11 cellular contexts compared by ENCODE assay signal in genomic region chr11:31803813-31804438, GRCh38. TPM values are rescaled to one million over a fixed set of nuclear protein-coding genes. Genes with fewer than 3 reads are reported as not detected.
DNase-seq lines count a peak whose midpoint lies in the region; ATAC-seq and TF ChIP-seq lines count a peak whose summit lies in the region.
"Had no signal": no experiment of that assay in that cellular context is flagged by ENCODE, and none has a peak within 500 bp of the region (broad histone marks: within the 10 kb centered on the region; RNA-seq: fewer than 3 reads in every experiment).

No MANE protein-coding gene starts in this region.

- peak overlapping the region; percentile 41 for H3K4me2 ChIP-seq in neural cell (ENCODE audit: low read length)

- H3K79me2 ChIP-seq in neural cell (replicated peaks; ENCODE audit: insufficient read depth, low read length) = peaks cover 72% of the 10 kb centered on the region

- intact Hi-C loops in testis (cut with DNase I; ENCODE audit: low total_unique reads) = no loop called here

- WGBS in testis, 2 donors = 8 to 9% methylated on average over 22 of the region's 22 CpGs

- TF ChIP-seq CTCF in neural cell (IDR thresholded peaks at IDR 0.05; ENCODE audit: poor library complexity, severe bottlenecking) (no peak), testis (IDR thresholded peaks at IDR 0.05) (no peak)

- peaks cover 62% of the 10 kb centered on the region for H3K4me1 ChIP-seq in HUES48 (ENCODE audit: control insufficient read depth, insufficient read depth, low read length)
- peaks cover 11% of the 10 kb centered on the region for H3K4me1 ChIP-seq in testis
- H3K4me1 ChIP-seq: SJSA1 had no signal

- TF ChIP-seq POLR2A in testis (IDR thresholded peaks at IDR 0.05) = no peak

- no peaks in the 10 kb centered on the region for H4K20me1 ChIP-seq in neural cell (ENCODE audit: insufficient read depth)

- H3K27me3 ChIP-seq in HUES48 (ENCODE audit: control insufficient read depth, insufficient read depth, low read length) = peaks cover 100% of the 10 kb centered on the region
- H3K27me3 ChIP-seq in neural cell (ENCODE audit: insufficient read depth, low read depth, low read length) = peaks cover 41% of the 10 kb centered on the region
- peaks cover 2% of the 10 kb centered on the region for H3K27me3 ChIP-seq in testis
- H3K27me3 ChIP-seq: SJSA1 had no signal

- peak; percentile 32 for DNase-seq in ELF-1 (ENCODE audit: low read depth, low spot score)
- DNase-seq in AG08395 (ENCODE audit: low spot score) = no peak
- no peak for DNase-seq in testis
- DNase-seq: NCI-H526 treated with DMSO at 0.1 percent for 48 hours had no signal

- peak; percentile 40 for TF ChIP-seq EP300 in neural cell (conservative IDR thresholded peaks at IDR 0.05; ENCODE audit: poor library complexity, severe bottlenecking)

- H3K9me3 ChIP-seq in HUES48 (ENCODE audit: control insufficient read depth, insufficient read depth, low read length) (no peaks in the 10 kb centered on the region), neural cell (ENCODE audit: low read length) (no peaks in the 10 kb centered on the region), testis (no peaks in the 10 kb centered on the region)
- H3K9me3 ChIP-seq: SJSA1 had no signal

- H2AFZ ChIP-seq in neural cell (ENCODE audit: low read depth, low read length) = no peak overlapping the region

- no peak for ATAC-seq in GM19455 (IDR thresholded peaks at IDR 0.05; ENCODE audit: unreplicated experiment)
- ATAC-seq in GM19463 (IDR thresholded peaks at IDR 0.05; ENCODE audit: unreplicated experiment) = no peak

- H3K9me2 ChIP-seq in neural cell (ENCODE audit: insufficient read depth, low read length) = no peaks in the 10 kb centered on the region

- no peaks in the 10 kb centered on the region for H3K36me3 ChIP-seq in HUES48 (ENCODE audit: control insufficient read depth, insufficient read depth, low read length)
- peaks cover 9% of the 10 kb centered on the region for H3K36me3 ChIP-seq in neural cell (ENCODE audit: insufficient read depth, low read length)
- H3K36me3 ChIP-seq in testis (ENCODE audit: low read depth, missing control alignments) = no peaks in the 10 kb centered on the region
- H3K36me3 ChIP-seq: SJSA1 had no signal

- peak overlapping the region; percentile 47; the same call in 1 of the 2 replicates for H3K4me3 ChIP-seq in HUES48 (ENCODE audit: low read depth, low read length)
- H3K4me3 ChIP-seq in neural cell (ENCODE audit: low read length) = peak overlapping the region; percentile 97
- no peak overlapping the region for H3K4me3 ChIP-seq in testis
- H3K4me3 ChIP-seq: SJSA1 had no signal

- no peak for TF ChIP-seq RAD21 in neural cell (conservative IDR thresholded peaks at IDR 0.05)

- H3K9ac ChIP-seq in HUES48 (ENCODE audit: low read depth, low read length) = no peak overlapping the region
- H3K9ac ChIP-seq in neural cell (ENCODE audit: low read length) = peak overlapping the region; percentile 77

- H3F3A ChIP-seq in neural cell (ENCODE audit: insufficient read depth, low read length, poor library complexity, severe bottlenecking) = peaks cover 5% of the 10 kb centered on the region

- H3K27ac ChIP-seq in HUES48 (ENCODE audit: low read depth, low read length) = no peak overlapping the region
- peak overlapping the region; percentile 20 for H3K27ac ChIP-seq in cingulate gyrus (ENCODE audit: low read depth, low read length)
- peak overlapping the region; percentile 61 for H3K27ac ChIP-seq in neural cell (ENCODE audit: low read length)
- H3K27ac ChIP-seq in testis = no peak overlapping the region
- H3K27ac ChIP-seq: SJSA1 had no signal

TF ChIP-seq in neural cell, 6 proteins besides CTCF, POLR2A, EP300 and RAD21:
- TF ChIP-seq POLR2AphosphoS5 (IDR thresholded peaks at IDR 0.05) (peak; percentile 32), SMC3 (conservative IDR thresholded peaks at IDR 0.05; ENCODE audit: poor library complexity) (no peak), REST (IDR thresholded peaks at IDR 0.05; ENCODE audit: borderline replicate concordance) (no peak)

RNA-seq across cellular contexts. Expression of gene PAX6, which starts 7.2 kb away (rescaled TPM):
- polyA plus RNA-seq in neural cell = 72.6 and 74.7 TPM in 2 replicates
- polyA minus RNA-seq in neural cell = 65.7 and 69.8 TPM in 2 replicates
- total RNA-seq in testis = 1 to 10 TPM; 4.1 to 8.3 TPM
- 3.1 TPM for polyA plus RNA-seq in testis (ENCODE audit: insufficient read depth, low read depth, low replicate concordance)
- total RNA-seq: glomerular endothelial cell had no signal

Comparison
In these comparisons a context has a peak if more than half of its experiments do, and no peak if none do; other contexts are left out.
1. H3K27ac ChIP-seq: peak in cingulate gyrus (single experiment) and neural cell (single experiment); none in HUES48 (single experiment) and testis (0 of 2).
2. H3K4me3 ChIP-seq: peak in HUES48 (single experiment) and neural cell (single experiment); none in testis (0 of 2).
3. RNA of gene PAX6, which starts 7.2 kb away (polyA plus RNA-seq): 72.6 to 74.7 TPM in neural cell; 3.1 TPM in testis (single experiment); every median in the first group is over 10 times any median in the second.